1 cellular context compared by ENCODE assay signal in genomic region chr2:120312861-120313694, GRCh38.
A peak's percentile ranks its signal among the peaks of the same experiment; 100 is the strongest.
TF ChIP-seq lines count a peak whose summit lies in the region.

No MANE protein-coding gene starts in this region.

TF ChIP-seq in HepG2, 621 proteins besides CTCF, POLR2A, EP300 and RAD21 (continued from another document and continues in another):
- TF ChIP-seq GMEB1 (CRISPR knock-in tag; IDR thresholded peaks at IDR 0.05; ENCODE audit: borderline replicate concordance) (no peak), PRMT3 (CRISPR knock-in tag; IDR thresholded peaks at IDR 0.05; ENCODE audit: borderline replicate concordance, low read depth) (peak; percentile 50; the same call in 1 of the 2 replicates), ZNF142 (CRISPR knock-in tag; IDR thresholded peaks at IDR 0.05) (0 out of 2 replicates have a peak, but pooled peaks have one; percentile 43), CHCHD3 (CRISPR knock-in tag; IDR thresholded peaks at IDR 0.05) (no peak), GLMP (CRISPR knock-in tag; IDR thresholded peaks at IDR 0.05; ENCODE audit: borderline replicate concordance) (no peak), ZBTB43 (CRISPR knock-in tag; conservative IDR thresholded peaks at IDR 0.05) (no peak), DPF2 (CRISPR knock-in tag; IDR thresholded peaks at IDR 0.05; ENCODE audit: borderline replicate concordance, low read depth) (0 out of 2 replicates have a peak, but pooled peaks have one; percentile 12), ZMAT3 (CRISPR knock-in tag; conservative IDR thresholded peaks at IDR 0.05) (peak; percentile 87), ZNF605 (CRISPR knock-in tag; IDR thresholded peaks at IDR 0.05) (peak; percentile 85), MED8 (CRISPR knock-in tag; IDR thresholded peaks at IDR 0.05; ENCODE audit: insufficient replicate concordance) (no peak), IRF9 (CRISPR knock-in tag; IDR thresholded peaks at IDR 0.05; ENCODE audit: borderline replicate concordance) (0 out of 2 replicates have a peak, but pooled peaks have one; percentile 13), XRCC5 (optimal IDR thresholded peaks at IDR 0.05; ENCODE audit: low read length) (peak; percentile 96), ERF (CRISPR knock-in tag; IDR thresholded peaks at IDR 0.05) (peak; percentile 68; the same call in 1 of the 2 replicates), MIXL1 (CRISPR knock-in tag; IDR thresholded peaks at IDR 0.05) (peak; percentile 74), ZNF749 (CRISPR knock-in tag; IDR thresholded peaks at IDR 0.05; ENCODE audit: borderline replicate concordance) (no peak), ZNF784 (CRISPR knock-in tag; IDR thresholded peaks at IDR 0.05; ENCODE audit: borderline replicate concordance) (no peak), ZSCAN31 (CRISPR knock-in tag; IDR thresholded peaks at IDR 0.05; ENCODE audit: low read depth) (no peak; the same call in 1 of the 2 replicates), SOX6 (IDR thresholded peaks at IDR 0.05) (no peak), SOX6 (CRISPR knock-in tag; IDR thresholded peaks at IDR 0.05) (no peak), MYNN (CRISPR knock-in tag; IDR thresholded peaks at IDR 0.05; ENCODE audit: low read depth) (0 out of 2 replicates have a peak, but pooled peaks have one; percentile 63), GTF3A (CRISPR knock-in tag; conservative IDR thresholded peaks at IDR 0.05) (0 out of 2 replicates have a peak, but pooled peaks have one; percentile 90), NFIB (CRISPR knock-in tag; IDR thresholded peaks at IDR 0.05; ENCODE audit: borderline replicate concordance) (no peak), MLX (CRISPR knock-in tag; IDR thresholded peaks at IDR 0.05) (0 out of 2 replicates have a peak, but pooled peaks have one; percentile 50), ZSCAN29 (CRISPR knock-in tag; conservative IDR thresholded peaks at IDR 0.05) (peak; percentile 87), ZNF747 (CRISPR knock-in tag; IDR thresholded peaks at IDR 0.05; ENCODE audit: borderline replicate concordance) (0 out of 2 replicates have a peak, but pooled peaks have one; percentile 30), STAG1 (CRISPR knock-in tag; IDR thresholded peaks at IDR 0.05) (peak; percentile 95), MXD4 (CRISPR knock-in tag; IDR thresholded peaks at IDR 0.05) (peak; percentile 58; the same call in 1 of the 2 replicates), FOXA3 (CRISPR knock-in tag; IDR thresholded peaks at IDR 0.05) (peak; percentile 73), SOX13 (IDR thresholded peaks at IDR 0.05) (no peak), SOX13 (CRISPR knock-in tag; conservative IDR thresholded peaks at IDR 0.05 in 1 of 2, IDR thresholded peaks at IDR 0.05 in 1 of 2) (peak in 1 of 2 experiments; percentile 44; a peak in 1 of 4 replicates), LCORL (IDR thresholded peaks at IDR 0.05) (no peak), LCORL (CRISPR knock-in tag; IDR thresholded peaks at IDR 0.05) (peak; percentile 74), KDM3A (CRISPR knock-in tag; IDR thresholded peaks at IDR 0.05; ENCODE audit: low read depth) (0 out of 2 replicates have a peak, but pooled peaks have one; percentile 77), SNAI1 (CRISPR knock-in tag; IDR thresholded peaks at IDR 0.05; ENCODE audit: borderline replicate concordance) (peak; percentile 61; the same call in 1 of the 2 replicates), FOXO4 (CRISPR knock-in tag; conservative IDR thresholded peaks at IDR 0.05) (no peak), ZNF543 (CRISPR knock-in tag; IDR thresholded peaks at IDR 0.05) (0 out of 2 replicates have a peak, but pooled peaks have one; percentile 56), ZNF652 (CRISPR knock-in tag; IDR thresholded peaks at IDR 0.05; ENCODE audit: borderline replicate concordance, low read depth) (no peak), ZFX (CRISPR knock-in tag; IDR thresholded peaks at IDR 0.05; ENCODE audit: low read depth) (peak; percentile 70), ARNTL (CRISPR knock-in tag; IDR thresholded peaks at IDR 0.05) (peak; percentile 57; the same call in 1 of the 2 replicates), SRF (IDR thresholded peaks at IDR 0.05; ENCODE audit: low read depth, low read length) (0 out of 2 replicates have a peak, but pooled peaks have one; percentile 51), HDAC2 (CRISPR knock-in tag; IDR thresholded peaks at IDR 0.05) (peak; percentile 42; the same call in 1 of the 2 replicates), ZNF468 (CRISPR knock-in tag; IDR thresholded peaks at IDR 0.05) (peak; percentile 70; the same call in 1 of the 2 replicates), KAT7 (CRISPR knock-in tag; IDR thresholded peaks at IDR 0.05; ENCODE audit: borderline replicate concordance) (0 out of 2 replicates have a peak, but pooled peaks have one; percentile 34), ZNF580 (CRISPR knock-in tag; IDR thresholded peaks at IDR 0.05; ENCODE audit: borderline replicate concordance, low read depth) (0 out of 2 replicates have a peak, but pooled peaks have one; percentile 33), ZNF660 (CRISPR knock-in tag; IDR thresholded peaks at IDR 0.05; ENCODE audit: borderline replicate concordance, low read depth) (no peak)
